8 cellular contexts compared by ENCODE assay signal in the genomic region with DNA sequence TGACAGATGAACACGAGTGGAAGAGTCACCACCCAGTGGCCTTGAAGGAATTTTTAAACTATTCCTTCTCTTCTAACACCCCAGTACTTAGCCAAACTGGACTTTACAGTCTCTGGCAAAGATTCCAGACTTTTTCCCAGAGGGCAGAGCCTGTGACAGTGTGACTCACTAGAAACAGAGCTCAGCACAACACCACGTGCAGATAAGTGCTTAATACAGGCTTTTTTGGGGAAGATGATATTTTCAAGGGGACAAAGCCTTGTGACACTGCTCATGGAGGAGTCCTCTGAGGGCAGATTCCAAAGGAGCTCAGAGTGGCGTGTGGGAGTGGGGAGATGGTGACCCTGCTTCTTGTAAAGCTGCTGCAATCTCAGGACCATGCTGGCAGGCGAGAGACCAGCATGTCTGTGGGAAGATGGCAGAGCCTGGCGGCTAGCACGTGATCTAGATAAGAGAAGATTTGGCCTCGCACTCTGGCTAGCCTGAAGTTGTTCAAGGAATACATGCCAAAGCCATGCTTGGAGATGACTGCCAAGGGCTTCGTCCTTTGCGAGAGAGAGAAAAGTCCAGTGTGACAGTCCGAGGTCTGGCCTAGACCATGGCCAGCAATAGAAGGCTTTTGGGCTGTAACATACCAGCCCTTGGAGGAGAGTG. TPM values are rescaled to one million over a fixed set of nuclear protein-coding genes. Genes with fewer than 3 reads are reported as not detected.
A peak's percentile ranks its signal among the peaks of the same experiment; 100 is the strongest.
DNase-seq lines count a peak whose midpoint lies in the region; ATAC-seq, FAIRE-seq and TF ChIP-seq lines count a peak whose summit lies in the region.

No MANE protein-coding gene starts in this region.

- no peaks in the 10 kb centered on the region for H3K9me3 ChIP-seq in esophagus squamous epithelium
- H3K9me3 ChIP-seq in pancreas = no peaks in the 10 kb centered on the region
- H3K9me3 ChIP-seq in prostate gland = no peaks in the 10 kb centered on the region

- TF ChIP-seq POLR2A in esophagus squamous epithelium (IDR thresholded peaks at IDR 0.05) (no peak), prostate gland (IDR thresholded peaks at IDR 0.05) (no peak)

- H3K4me1 ChIP-seq in esophagus squamous epithelium (peaks cover 0 to 37% (median 3%) of the 10 kb centered on the region in 3 donors), pancreas (no peaks in the 10 kb centered on the region), prostate gland (replicated peaks) (no peaks in the 10 kb centered on the region)

- no peaks in the 10 kb centered on the region for H3K36me3 ChIP-seq in esophagus squamous epithelium
- H3K36me3 ChIP-seq in pancreas = no peaks in the 10 kb centered on the region
- H3K36me3 ChIP-seq in prostate gland = no peaks in the 10 kb centered on the region

- peak overlapping the region in 3 of 4 donors; percentile 43 to 69 (median 62) for H3K27ac ChIP-seq in esophagus squamous epithelium
- peak overlapping the region in 2 of 4 donors; percentile 18 to 25 for H3K27ac ChIP-seq in pancreas
- no peak overlapping the region for H3K27ac ChIP-seq in prostate gland

- ATAC-seq in pancreas (peak in 3 of 4 donors; percentile 31 to 52 (median 33)), HG03025 (IDR thresholded peaks at IDR 0.05; ENCODE audit: low FRiP score, unreplicated experiment) (no peak), HG02884 (IDR thresholded peaks at IDR 0.05; ENCODE audit: unreplicated experiment) (no peak)

- intact Hi-C loops in esophagus squamous epithelium (cut with DNase I) (no loop called here), pancreas (cut with DNase I) (no loop called here), prostate gland (cut with DNase I) (no loop called here)

- peak; percentile 39 for DNase-seq in Daoy (ENCODE audit: low read depth)
- DNase-seq in RKO (ENCODE audit: low spot score) = peak; percentile 50
- DNase-seq in esophagus squamous epithelium (lab: John Stamatoyannopoulos, UW) = no peak
- DNase-seq in pancreas = no peak
- DNase-seq in HTR-8/SVneo (ENCODE audit: insufficient read length, low spot score) = no peak
- DNase-seq in prostate gland (ENCODE audit: low spot score) = no peak

- FAIRE-seq in pancreas (lab: Jason Lieb, UNC) (no peak), HTR-8/SVneo (lab: Jason Lieb, UNC) (no peak)

- TF ChIP-seq CTCF in esophagus squamous epithelium (IDR thresholded peaks at IDR 0.05) = no peak
- TF ChIP-seq CTCF in pancreas (IDR thresholded peaks at IDR 0.05) = no peak
- TF ChIP-seq CTCF in prostate gland (IDR thresholded peaks at IDR 0.05) = no peak

- peaks cover 0 to 21% (median 0%) of the 10 kb centered on the region in 4 donors for H3K27me3 ChIP-seq in esophagus squamous epithelium
- peaks cover 0 to 9% (median 3%) of the 10 kb centered on the region in 4 donors for H3K27me3 ChIP-seq in pancreas
- no peaks in the 10 kb centered on the region for H3K27me3 ChIP-seq in prostate gland (replicated peaks; ENCODE audit: insufficient read depth)

- WGBS in esophagus squamous epithelium, 2 donors = 27 to 54% methylated on average over 3 to 10 of the region's 10 CpGs
- WGBS in pancreas, 2 donors = 41 to 45% methylated on average over 10 of the region's 10 CpGs
- WGBS in prostate gland = 35% methylated on average over 5 of the region's 10 CpGs

- no peak overlapping the region for H3K4me3 ChIP-seq in esophagus squamous epithelium
- no peak overlapping the region for H3K4me3 ChIP-seq in pancreas
- H3K4me3 ChIP-seq in prostate gland = no peak overlapping the region

RNA-seq across cellular contexts. Expression of a gene that starts 2.4 kb away (rescaled TPM):
- total RNA-seq in Daoy (2014; rRNA removed; shearing (Covaris generic)) = 0.11 TPM in 1 of 2 replicates, not detected in the other
- total RNA-seq in esophagus squamous epithelium (under 1 TPM in 1 of 4 donors, not detected in 3; 0.38 TPM), pancreas (under 1 TPM in 1 of 6 donors, not detected in 5; 0.17 TPM), prostate gland (under 1 TPM in 1 of 2 donors, not detected in 1; 0.62 TPM)
- under 1 TPM; 0.23 to 0.38 TPM for polyA plus RNA-seq in pancreas

RNA-seq across cellular contexts. Expression of a gene that starts 8.5 kb away (rescaled TPM):
- 22.4 and 38.0 TPM in 2 replicates for total RNA-seq in Daoy (2014; rRNA removed; shearing (Covaris generic))
- total RNA-seq in esophagus squamous epithelium = 10 to 100 TPM; 10.9 to 23.1 (median 17.0) TPM
- total RNA-seq in pancreas = 10 to 100 TPM; 12.1 to 19.7 (median 15.3) TPM
- polyA plus RNA-seq in pancreas = 10 to 100 TPM; 12.5 to 19.6 TPM
- total RNA-seq in prostate gland = 10 to 100 TPM; 21.8 to 32.2 TPM

Comparison
In these comparisons a context has a peak if more than half of its experiments do, and no peak if none do; other contexts are left out.
1. DNase-seq: peak in Daoy (single experiment) and RKO (single experiment); none in esophagus squamous epithelium (single experiment), pancreas (0 of 6), HTR-8/SVneo (single experiment) and prostate gland (single experiment).
2. H3K27ac ChIP-seq: peak in esophagus squamous epithelium (3 of 4); none in prostate gland (0 of 2).
3. ATAC-seq: peak in pancreas (3 of 4); none in HG03025 (single experiment) and HG02884 (single experiment).